Comparison of ENCODE assay signal across 14 cellular contexts in the genomic region with DNA sequence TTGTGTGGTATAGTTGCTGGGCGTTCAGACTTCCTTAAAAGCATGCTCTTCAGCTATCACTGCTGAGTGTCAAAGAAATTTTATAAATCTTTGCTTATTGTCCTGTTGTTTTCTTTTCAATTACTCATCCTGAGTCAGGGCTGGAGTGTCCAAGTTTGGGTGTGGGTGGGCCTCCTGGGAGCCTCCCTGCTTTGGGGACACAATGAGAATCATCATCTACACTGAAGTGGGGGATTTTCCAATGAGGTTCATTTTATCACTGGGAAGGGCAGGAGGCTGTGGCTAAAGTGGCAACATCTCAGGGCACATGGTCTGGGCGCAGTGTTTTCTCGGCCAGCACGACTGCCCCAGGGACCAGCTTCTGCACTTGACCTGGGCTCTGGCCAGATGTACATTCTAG. TPM values are rescaled to one million over a fixed set of nuclear protein-coding genes. Genes with fewer than 3 reads are reported as not detected.
DNase-seq lines count a peak whose midpoint lies in the region; ATAC-seq and TF ChIP-seq lines count a peak whose summit lies in the region.
"Had no signal": no experiment of that assay in that cellular context is flagged by ENCODE, and none has a peak within 500 bp of the region (broad histone marks: within the 10 kb centered on the region; RNA-seq: fewer than 3 reads in every experiment).

No MANE protein-coding gene starts in this region.

- no peak overlapping the region for H2AFZ ChIP-seq in osteoblast (ENCODE audit: low read length)

- H3K4me2 ChIP-seq in osteoblast (ENCODE audit: insufficient read depth, low read length), result peak overlapping the region; percentile 27
- H3K4me2 ChIP-seq: BLaER1 had no signal

- H4K20me1 ChIP-seq in osteoblast (ENCODE audit: insufficient read depth, low read length), result no peaks in the 10 kb centered on the region
- H4K20me1 ChIP-seq: BLaER1 had no signal

- H3K27me3 ChIP-seq in MG63 (no peaks in the 10 kb centered on the region), osteoblast (ENCODE audit: insufficient read depth, low read length) (no peaks in the 10 kb centered on the region)
- H3K27me3 ChIP-seq: BLaER1 had no signal

- H3K9me3 ChIP-seq in MG63 (no peaks in the 10 kb centered on the region), osteoblast (ENCODE audit: low read depth, low read length) (no peaks in the 10 kb centered on the region)
- H3K9me3 ChIP-seq: BLaER1 had no signal

- H3K79me2 ChIP-seq in osteoblast (ENCODE audit: insufficient read depth, low read length), result no peaks in the 10 kb centered on the region

- H3K36me3 ChIP-seq in MG63 (no peaks in the 10 kb centered on the region), osteoblast (ENCODE audit: insufficient read depth, low read length) (peaks cover 51% of the 10 kb centered on the region)
- H3K36me3 ChIP-seq: BLaER1 had no signal

- H3K4me3 ChIP-seq in MG63 (no peak overlapping the region), osteoblast (ENCODE audit: insufficient read depth, low read length) (no peak overlapping the region)
- H3K4me3 ChIP-seq: BLaER1 had no signal

- H3K4me1 ChIP-seq in osteoblast (ENCODE audit: insufficient read depth, low read length), result peaks cover 55% of the 10 kb centered on the region

- DNase-seq in Caki2 (ENCODE audit: low read depth) (peak; percentile 80), MG63 (peak; percentile 84), dedifferentiated amniotic fluid mesenchymal stem cell (ENCODE audit: extremely low spot score) (peak; percentile 33), osteoblast (ENCODE audit: insufficient read length, low spot score, missing footprints) (peak; percentile 97), HuH-7 (ENCODE audit: low spot score) (no peak), NOMO-1 treated with DMSO at 0.1 percent for 48 hours (lab: John Stamatoyannopoulos, UW; ENCODE audit: unreplicated experiment) (no peak)
- DNase-seq: activated T-cell treated with anti-CD3 and anti-CD28 coated beads for 4 hours, hypothalamus, NCI-H1436 had no signal

- peak overlapping the region; percentile 77 for H3K27ac ChIP-seq in osteoblast (ENCODE audit: low read depth, low read length)
- H3K27ac ChIP-seq: BLaER1 had no signal

- TF ChIP-seq CTCF in osteoblast (IDR thresholded peaks at IDR 0.05; ENCODE audit: extremely low read depth, low read depth, low read length), result no peak

- in situ Hi-C loops in Caki2 (cut with HindIII; ENCODE audit: low pct_unique_long_range_greater_than_20kb, low sequenced_read_pairs), result no loop called here

- ATAC-seq in HG03196 (IDR thresholded peaks at IDR 0.05; ENCODE audit: unreplicated experiment) (no peak), HG03025 (IDR thresholded peaks at IDR 0.05; ENCODE audit: low FRiP score, unreplicated experiment) (no peak)
- ATAC-seq: activated CD4-positive, CD25-positive, alpha-beta regulatory T cell treated with anti-CD3 and anti-CD28 coated beads, Interleukin-2, amount 50 U/mL, for 24 hours; HepG2 had no signal

RNA-seq across cellular contexts. Expression of gene GFPT2, which starts 19.5 kb away (rescaled TPM):
- 3.7 and 5.2 TPM in 2 replicates for total RNA-seq in Caki2 (2014; rRNA removed; shearing (Covaris generic); ENCODE audit: low replicate concordance)
- 2.7 and 3.7 TPM in 2 replicates for total RNA-seq in MG63 (2014; rRNA removed; shearing (Covaris generic); ENCODE audit: low replicate concordance)
- 30.4 and 39.5 TPM in 2 replicates for total RNA-seq in osteoblast

RNA-seq across cellular contexts. Expression of gene MAPK9, which starts 41.8 kb away (rescaled TPM):
- total RNA-seq in Caki2 (2014; rRNA removed; shearing (Covaris generic); ENCODE audit: low replicate concordance), result 33.4 and 46.5 TPM in 2 replicates
- total RNA-seq in MG63 (2014; rRNA removed; shearing (Covaris generic); ENCODE audit: low replicate concordance), result 97.3 and 98.2 TPM in 2 replicates
- total RNA-seq in osteoblast, result 31.8 and 36.8 TPM in 2 replicates

Comparison
In these comparisons a context has a peak if more than half of its experiments do, and no peak if none do; other contexts are left out.
1. DNase-seq: peak in Caki2 (single experiment), MG63 (single experiment), dedifferentiated amniotic fluid mesenchymal stem cell (single experiment) and osteoblast (single experiment); none in HuH-7 (single experiment) and NOMO-1 treated with DMSO at 0.1 percent for 48 hours (single experiment).